8 cellular contexts compared by ENCODE assay signal in genomic region chr12:645563-646071, GRCh38. TPM values are rescaled to one million over a fixed set of nuclear protein-coding genes. Genes with fewer than 3 reads are reported as not detected.
A peak's percentile ranks its signal among the peaks of the same experiment; 100 is the strongest.
DNase-seq lines count a peak whose midpoint lies in the region; ATAC-seq and TF ChIP-seq lines count a peak whose summit lies in the region.
"Had no signal": no experiment of that assay in that cellular context is flagged by ENCODE, and none has a peak within 500 bp of the region (broad histone marks: within the 10 kb centered on the region; RNA-seq: fewer than 3 reads in every experiment).

No MANE protein-coding gene starts in this region.

- no peak overlapping the region for H3K4me2 ChIP-seq in mesenchymal stem cell (ENCODE audit: low read length, poor library complexity, severe bottlenecking)

- H3K4me3 Mint-ChIP-seq in effector memory CD8-positive, alpha-beta T cell = no peak overlapping the region

- peak; percentile 9 for ATAC-seq in thoracic aorta (ENCODE audit: insufficient number of reproducible peaks, low FRiP score, low read depth)
- no peak for ATAC-seq in effector memory CD8-positive, alpha-beta T cell (replicated peaks)
- no peak for ATAC-seq in HG03139 (IDR thresholded peaks at IDR 0.05; ENCODE audit: unreplicated experiment)
- ATAC-seq in HG03469 (IDR thresholded peaks at IDR 0.05; ENCODE audit: unreplicated experiment) = no peak

- peaks cover 16% of the 10 kb centered on the region for H3K4me1 ChIP-seq in mesenchymal stem cell (ENCODE audit: control insufficient read depth, insufficient read depth, low read depth, low read length)
- H3K4me1 ChIP-seq in thoracic aorta (ENCODE audit: control insufficient read depth in 1 of 2, low read depth in 2 of 2) = peaks cover 28 to 49% of the 10 kb centered on the region in 2 donors

- H2BK12ac ChIP-seq in mesenchymal stem cell (ENCODE audit: low read length in 2 of 2) = peak overlapping the region; percentile 45 to 91

- no peaks in the 10 kb centered on the region for H3K9me3 Mint-ChIP-seq in effector memory CD8-positive, alpha-beta T cell

- H3K27me3 Mint-ChIP-seq in effector memory CD8-positive, alpha-beta T cell = no peaks in the 10 kb centered on the region

- no peaks in the 10 kb centered on the region for H3K79me1 ChIP-seq in mesenchymal stem cell (replicated peaks; ENCODE audit: low read length, poor library complexity, severe bottlenecking)

- peaks cover 14 to 21% of the 10 kb centered on the region in 2 donors for H3K4me1 Mint-ChIP-seq in effector memory CD8-positive, alpha-beta T cell (ENCODE audit: low read depth in 2 of 2)

- H3K27me3 ChIP-seq in MG63 = no peaks in the 10 kb centered on the region
- no peaks in the 10 kb centered on the region for H3K27me3 ChIP-seq in mesenchymal stem cell (ENCODE audit: control insufficient read depth in 1 of 2, insufficient read depth in 1 of 2, low read length in 2 of 2)
- no peaks in the 10 kb centered on the region for H3K27me3 ChIP-seq in thoracic aorta (replicated peaks; ENCODE audit: insufficient read depth)

- peak overlapping the region; percentile 66 for H3K9ac ChIP-seq in mesenchymal stem cell (ENCODE audit: low read length)

- H3K36me3 Mint-ChIP-seq in effector memory CD8-positive, alpha-beta T cell (ENCODE audit: insufficient read depth) = peaks cover 20% of the 10 kb centered on the region

- H3K14ac ChIP-seq in mesenchymal stem cell (ENCODE audit: low read length in 2 of 2) = no peak overlapping the region

- H4K8ac ChIP-seq in mesenchymal stem cell (ENCODE audit: low read length) = peak overlapping the region; percentile 75

- TF ChIP-seq CTCF in choroid plexus epithelial cell (conservative IDR thresholded peaks at IDR 0.05; ENCODE audit: low read depth, low read length) (no peak), thoracic aorta (IDR thresholded peaks at IDR 0.05) (no peak)

- H3K23ac ChIP-seq in mesenchymal stem cell (ENCODE audit: low read length in 2 of 2) = no peak overlapping the region

- H2AFZ ChIP-seq in mesenchymal stem cell (ENCODE audit: low read depth, low read length) = no peak overlapping the region

- WGBS in mesenchymal stem cell = 42% methylated on average over 6 of the region's 8 CpGs

- H2BK120ac ChIP-seq in mesenchymal stem cell (ENCODE audit: low read depth, low read length) = peak overlapping the region; percentile 57

- H3K4ac ChIP-seq in mesenchymal stem cell (ENCODE audit: low read depth in 1 of 2, low read length in 2 of 2) = no peak overlapping the region

- no peak overlapping the region for H2BK15ac ChIP-seq in mesenchymal stem cell (ENCODE audit: low read depth, poor library complexity, severe bottlenecking)

- DNase-seq in MG63 (peak; percentile 35), choroid plexus epithelial cell (ENCODE audit: low read depth) (peak; percentile 51), mesenchymal stem cell (peak; percentile 77), thoracic aorta (ENCODE audit: low spot score) (no peak)
- DNase-seq in effector memory CD8-positive, alpha-beta T cell = no peak
- DNase-seq: NCI-H187 treated with DMSO at 0.1 percent for 48 hours had no signal

- peak overlapping the region; percentile 59 to 73 for H3K18ac ChIP-seq in mesenchymal stem cell (ENCODE audit: low read depth in 1 of 2, low read length in 2 of 2)

- no peak overlapping the region for H3K4me3 ChIP-seq in MG63
- no peak overlapping the region for H3K4me3 ChIP-seq in choroid plexus epithelial cell (ENCODE audit: low read depth, low read length)
- H3K4me3 ChIP-seq in mesenchymal stem cell (ENCODE audit: insufficient read depth in 1 of 2, low read depth in 1 of 2, low read length in 2 of 2) = peak overlapping the region in 1 of 2 experiments; percentile 18
- no peak overlapping the region for H3K4me3 ChIP-seq in thoracic aorta

- no peak overlapping the region for H2BK5ac ChIP-seq in mesenchymal stem cell (ENCODE audit: low read depth, low read length, poor library complexity, severe bottlenecking)

- H4K91ac ChIP-seq in mesenchymal stem cell (ENCODE audit: low read length) = peak overlapping the region; percentile 65

- H3K27ac Mint-ChIP-seq in effector memory CD8-positive, alpha-beta T cell = peak overlapping the region in 1 of 2 donors; percentile 67

- H3K27ac ChIP-seq in mesenchymal stem cell (ENCODE audit: low read length, poor library complexity, severe bottlenecking) = no peak overlapping the region
- H3K27ac ChIP-seq in thoracic aorta = peak overlapping the region; percentile 82 to 95

- H3K36me3 ChIP-seq in MG63 (peaks cover 9% of the 10 kb centered on the region; the same call in 1 of the 2 replicates), mesenchymal stem cell (ENCODE audit: control insufficient read depth in 1 of 2, insufficient read depth in 2 of 2, low read depth in 1 of 2, low read length in 2 of 2) (no peaks in the 10 kb centered on the region), thoracic aorta (no peaks in the 10 kb centered on the region)

- no peak overlapping the region for H2AK5ac ChIP-seq in mesenchymal stem cell (ENCODE audit: low read length, severe bottlenecking)

- no peaks in the 10 kb centered on the region for H3K9me3 ChIP-seq in MG63
- no peaks in the 10 kb centered on the region for H3K9me3 ChIP-seq in mesenchymal stem cell (ENCODE audit: control insufficient read depth, low read length)
- H3K9me3 ChIP-seq in thoracic aorta = no peaks in the 10 kb centered on the region

RNA-seq across cellular contexts. Expression of gene NINJ2, which starts 17.6 kb away (rescaled TPM):
- 3.1 TPM in 1 of 2 replicates, not detected in the other for total RNA-seq in MG63 (2014; rRNA removed; shearing (Covaris generic); ENCODE audit: low replicate concordance)
- 0.46 TPM for polyA plus RNA-seq in mesenchymal stem cell (2013, experiment 1 of 2)
- 0.47 TPM for polyA plus RNA-seq in mesenchymal stem cell (2013, experiment 2 of 2)
- 1 to 10 TPM; 2.4 to 5.3 TPM for total RNA-seq in thoracic aorta

Comparison
In these comparisons a context has a peak if more than half of its experiments do, and no peak if none do; other contexts are left out.
1. DNase-seq: peak in MG63 (single experiment), choroid plexus epithelial cell (single experiment) and mesenchymal stem cell (single experiment); none in thoracic aorta (single experiment) and effector memory CD8-positive, alpha-beta T cell (0 of 3).